In genomic region chr5:561408-561807, GRCh38 we compare ENCODE assay signal across 1 cellular context.
TF ChIP-seq lines count a peak whose summit lies in the region.

No MANE protein-coding gene starts in this region.

TF ChIP-seq in IMR-90, 13 proteins besides CTCF, POLR2A, EP300 and RAD21:
- no peak for TF ChIP-seq USF2 (IDR thresholded peaks at IDR 0.05; ENCODE audit: low read depth, low read length)
- TF ChIP-seq BHLHE40 (IDR thresholded peaks at IDR 0.05; ENCODE audit: low read depth, low read length), result no peak
- no peak for TF ChIP-seq MAFK (IDR thresholded peaks at IDR 0.05; ENCODE audit: low read depth, low read length)
- no peak for TF ChIP-seq RCOR1 (IDR thresholded peaks at IDR 0.05; ENCODE audit: insufficient replicate concordance, low read length)
- TF ChIP-seq SMC3 (IDR thresholded peaks at IDR 0.05; ENCODE audit: low read depth, low read length), result no peak
- no peak for TF ChIP-seq FOS (IDR thresholded peaks at IDR 0.05; ENCODE audit: low read depth, low read length)
- no peak for TF ChIP-seq MXI1 (IDR thresholded peaks at IDR 0.05; ENCODE audit: borderline replicate concordance, low read depth, low read length)
- TF ChIP-seq NFE2L2 (IDR thresholded peaks at IDR 0.05; ENCODE audit: low read depth, low read length), result no peak
- TF ChIP-seq CHD1 (IDR thresholded peaks at IDR 0.05; ENCODE audit: low read depth, low read length), result no peak
- no peak for TF ChIP-seq MAZ (IDR thresholded peaks at IDR 0.05; ENCODE audit: borderline replicate concordance, low read depth, low read length)
- TF ChIP-seq, protein P1, sequence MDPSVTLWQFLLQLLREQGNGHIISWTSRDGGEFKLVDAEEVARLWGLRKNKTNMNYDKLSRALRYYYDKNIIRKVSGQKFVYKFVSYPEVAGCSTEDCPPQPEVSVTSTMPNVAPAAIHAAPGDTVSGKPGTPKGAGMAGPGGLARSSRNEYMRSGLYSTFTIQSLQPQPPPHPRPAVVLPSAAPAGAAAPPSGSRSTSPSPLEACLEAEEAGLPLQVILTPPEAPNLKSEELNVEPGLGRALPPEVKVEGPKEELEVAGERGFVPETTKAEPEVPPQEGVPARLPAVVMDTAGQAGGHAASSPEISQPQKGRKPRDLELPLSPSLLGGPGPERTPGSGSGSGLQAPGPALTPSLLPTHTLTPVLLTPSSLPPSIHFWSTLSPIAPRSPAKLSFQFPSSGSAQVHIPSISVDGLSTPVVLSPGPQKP (IDR thresholded peaks at IDR 0.05; ENCODE audit: borderline replicate concordance, low read depth, low read length), result no peak
- TF ChIP-seq CEBPB (IDR thresholded peaks at IDR 0.05; ENCODE audit: low read depth, low read length), result no peak
- TF ChIP-seq RFX5 (IDR thresholded peaks at IDR 0.05; ENCODE audit: low read depth, low read length), result no peak
